In genomic region chr6:163395122-163395521, GRCh38 we compare ENCODE assay signal across 23 cellular contexts. TPM values are rescaled to one million over a fixed set of nuclear protein-coding genes. Genes with fewer than 3 reads are reported as not detected.
A peak's percentile ranks its signal among the peaks of the same experiment; 100 is the strongest.
DNase-seq lines count a peak whose midpoint lies in the region; ATAC-seq, FAIRE-seq and TF ChIP-seq lines count a peak whose summit lies in the region.
"Had no signal": no experiment of that assay in that cellular context is flagged by ENCODE, and none has a peak within 500 bp of the region (broad histone marks: within the 10 kb centered on the region; RNA-seq: fewer than 3 reads in every experiment).

No MANE protein-coding gene starts in this region.

- CTCF ChIA-PET in HepG2 (lab: Yijun Ruan, JAX; ENCODE audit: low intra/inter-chr PET ratio, low total read pairs) = no interaction called here

- no peaks in the 10 kb centered on the region for H3K79me2 ChIP-seq in HepG2 (ENCODE audit: insufficient read depth, low read length)

- intact Hi-C loops in HepG2 (cut with micrococcal nuclease; ENCODE audit: unreplicated experiment) = no loop called here
- intact Hi-C loops in right lobe of liver (cut with DNase I) = no loop called here

- FAIRE-seq in HepG2 (lab: Jason Lieb, UNC) = no peak
- FAIRE-seq: GM18507, H54, HTR-8/SVneo had no signal

- no peak for TF ChIP-seq RAD21 in HepG2 (CRISPR knock-in tag; IDR thresholded peaks at IDR 0.05)

- H3K27me3 Mint-ChIP-seq in nephron (ENCODE audit: low read depth) = peaks cover 3% of the 10 kb centered on the region
- peaks cover 48% of the 10 kb centered on the region for H3K27me3 Mint-ChIP-seq in stimulated activated naive CD8-positive, alpha-beta T cell treated with anti-CD3 and anti-CD28 coated beads, Interleukin-15, amount 100 ng/mL, for 72 hours

- H3K4me3 ChIP-seq in HepG2 (replicated peaks in 1 of 3; ENCODE audit: insufficient read depth in 1 of 3, low read depth in 2 of 3, low read length in 3 of 3) = no peak overlapping the region
- no peak overlapping the region for H3K4me3 ChIP-seq in right lobe of liver
- H3K4me3 ChIP-seq: SJCRH30 had no signal

- POLR2A ChIA-PET in HepG2 (lab: Yijun Ruan, JAX) = no interaction called here

- H3K4me1 ChIP-seq in HepG2 (ENCODE audit: insufficient read depth, low read length) (peaks cover 4% of the 10 kb centered on the region; the same call in 1 of the 2 replicates), right lobe of liver (peaks cover 0 to 6% (median 0%) of the 10 kb centered on the region in 4 donors)
- H3K4me1 ChIP-seq: SJCRH30 had no signal

- in situ Hi-C loops in HepG2 (cut with HindIII; ENCODE audit: extremely low pct_ligation_motif_present, low pct_unique_long_range_greater_than_20kb) = no loop called here

- 47% methylated on average over 2 of the region's 2 CpGs for WGBS in HepG2 (ENCODE audit: low lambda C conversion rate)
- WGBS in right lobe of liver (ENCODE audit: insufficient coverage, low coverage, low lambda C conversion rate, missing lambda C conversion rate) = 92% methylated on average over 2 of the region's 2 CpGs

- TF ChIP-seq POLR2A in HepG2 (IDR thresholded peaks at IDR 0.05; ENCODE audit: insufficient read depth in 1 of 2, low read depth in 2 of 2, low read length in 2 of 2) = no peak
- TF ChIP-seq POLR2A in right lobe of liver (IDR thresholded peaks at IDR 0.05) = no peak

- TF ChIP-seq CTCF in HepG2 (CRISPR knock-in tag; IDR thresholded peaks at IDR 0.05) (no peak), right lobe of liver (IDR thresholded peaks at IDR 0.05) (no peak), nephron (IDR thresholded peaks at IDR 0.05; ENCODE audit: unreplicated experiment in 3 of 3) (no peak)

- ATAC-seq in HepG2 = no peak
- ATAC-seq in right lobe of liver = no peak
- ATAC-seq in HG03135 (IDR thresholded peaks at IDR 0.05; ENCODE audit: unreplicated experiment) = no peak
- no peak for ATAC-seq in HG03045 (IDR thresholded peaks at IDR 0.05; ENCODE audit: unreplicated experiment)
- ATAC-seq in stimulated activated naive CD8-positive, alpha-beta T cell treated with anti-CD3 and anti-CD28 coated beads, Interleukin-15, amount 100 ng/mL, for 72 hours = no peak
- ATAC-seq: PC-3 had no signal

- peak overlapping the region in 1 of 3 experiments; percentile 89 for H3K27ac Mint-ChIP-seq in nephron
- H3K27ac Mint-ChIP-seq in stimulated activated naive CD8-positive, alpha-beta T cell treated with anti-CD3 and anti-CD28 coated beads, Interleukin-15, amount 100 ng/mL, for 72 hours = no peak overlapping the region

- DNase-seq in HepG2 (ENCODE audit: low spot score) (no peak), right lobe of liver (no peak), substantia nigra (lab: John Stamatoyannopoulos, UW) (no peak), hepatic stellate cell (ENCODE audit: low spot score) (no peak)
- DNase-seq in stimulated activated naive CD8-positive, alpha-beta T cell treated with anti-CD3 and anti-CD28 coated beads, Interleukin-15, amount 100 ng/mL, for 72 hours = no peak
- DNase-seq: 8988T; Calu3; DMS153; MM.1S; NCI-H2029 treated with DMSO at 0.1 percent for 48 hours; NCI-H446 treated with DMSO at 0.1 percent for 48 hours; NCI-H526; NCI-H82; NK-92 treated with Interleukin-12 subunit alpha and Interleukin-12 subunit beta, amount 100 ng/mL, for 24 hours; PC-3; SJCRH30 had no signal

- H3K9ac ChIP-seq in HepG2 (ENCODE audit: insufficient read depth, low read depth, low read length) = no peak overlapping the region
- H3K9ac ChIP-seq: KMS-11 had no signal

- H3K27me3 ChIP-seq in HepG2 (ENCODE audit: control insufficient read depth in 1 of 2, insufficient read depth in 2 of 2, low read length in 2 of 2) (no peaks in the 10 kb centered on the region), right lobe of liver (no peaks in the 10 kb centered on the region)
- H3K27me3 ChIP-seq: SJCRH30 had no signal

- H4K20me1 ChIP-seq in HepG2 (ENCODE audit: insufficient read depth, low read length) = no peaks in the 10 kb centered on the region

- no peak for TF ChIP-seq EP300 in HepG2 (IDR thresholded peaks at IDR 0.05; ENCODE audit: low read depth in 2 of 2, low read length in 2 of 2)
- TF ChIP-seq EP300 in HepG2 (CRISPR knock-in tag; IDR thresholded peaks at IDR 0.05; ENCODE audit: borderline replicate concordance) = no peak

- no peak overlapping the region for H2AFZ ChIP-seq in HepG2 (ENCODE audit: low read length)

- no peaks in the 10 kb centered on the region for H3K36me3 Mint-ChIP-seq in nephron (ENCODE audit: low read depth)

- H3K27ac ChIP-seq in HepG2 (ENCODE audit: extremely low read length, insufficient read depth, low read length) = no peak overlapping the region
- no peak overlapping the region for H3K27ac ChIP-seq in right lobe of liver
- H3K27ac ChIP-seq in substantia nigra (ENCODE audit: low read depth, low read length, poor library complexity, severe bottlenecking) = peak overlapping the region; percentile 85
- H3K27ac ChIP-seq: KMS-11, SJCRH30 had no signal

- peaks cover 45% of the 10 kb centered on the region for H3K4me1 Mint-ChIP-seq in nephron
- H3K4me1 Mint-ChIP-seq in stimulated activated naive CD8-positive, alpha-beta T cell treated with anti-CD3 and anti-CD28 coated beads, Interleukin-15, amount 100 ng/mL, for 72 hours = peaks cover 6% of the 10 kb centered on the region

- BruUV-seq in HepG2 (replicated peaks; lab: Mats Ljungman, UMichigan) = no TSS peak

- no peaks in the 10 kb centered on the region for H3K9me3 ChIP-seq in HepG2 (ENCODE audit: low read length)
- H3K9me3 ChIP-seq in right lobe of liver = no peaks in the 10 kb centered on the region
- H3K9me3 ChIP-seq: SJCRH30 had no signal

- H3K36me3 ChIP-seq in HepG2 (replicated peaks in 1 of 2; ENCODE audit: control insufficient read depth in 1 of 2, insufficient read depth in 2 of 2, low read length in 2 of 2) (no peaks in the 10 kb centered on the region), right lobe of liver (no peaks in the 10 kb centered on the region)
- H3K36me3 ChIP-seq: SJCRH30 had no signal

- no peak overlapping the region for H3K4me2 ChIP-seq in HepG2 (ENCODE audit: low read depth, low read length)
- H3K4me2 ChIP-seq: KMS-11 had no signal

- no peaks in the 10 kb centered on the region for H3K9me3 Mint-ChIP-seq in nephron
- no peaks in the 10 kb centered on the region for H3K9me3 Mint-ChIP-seq in stimulated activated naive CD8-positive, alpha-beta T cell treated with anti-CD3 and anti-CD28 coated beads, Interleukin-15, amount 100 ng/mL, for 72 hours

- H3K4me3 Mint-ChIP-seq in nephron = peak overlapping the region in 2 of 3 experiments; percentile 15 to 19
- no peak overlapping the region for H3K4me3 Mint-ChIP-seq in stimulated activated naive CD8-positive, alpha-beta T cell treated with anti-CD3 and anti-CD28 coated beads, Interleukin-15, amount 100 ng/mL, for 72 hours

TF ChIP-seq in HepG2, 621 proteins besides CTCF, POLR2A, EP300 and RAD21:
- no peak for TF ChIP-seq MTA1 (CRISPR knock-in tag; IDR thresholded peaks at IDR 0.05; ENCODE audit: borderline replicate concordance)
- peak; percentile 83 to 88 for TF ChIP-seq MAFK (conservative IDR thresholded peaks at IDR 0.05 in 1 of 2, IDR thresholded peaks at IDR 0.05 in 1 of 2; ENCODE audit: low read length in 2 of 2)
- no peak for TF ChIP-seq POLR2AphosphoS5 (IDR thresholded peaks at IDR 0.05; ENCODE audit: low read depth, low read length)
- peak; percentile 86 for TF ChIP-seq MAFF (IDR thresholded peaks at IDR 0.05; ENCODE audit: low read depth, low read length)
- no peak for TF ChIP-seq PHF21A (CRISPR knock-in tag; IDR thresholded peaks at IDR 0.05)

RNA-seq across cellular contexts. Expression of gene QKI, which starts 19.4 kb away (rescaled TPM):
- total RNA-seq in HepG2 (2016; rRNA removed; fragmentation: Illumina TruSeq; extraction: Trizol) (136 and 167 TPM in 2 replicates), right lobe of liver (10 to 100 TPM; 47.6 to 80.8 (median 76.3) TPM)
- total RNA-seq in HepG2 (2016; cell fraction: cytosol; rRNA removed; fragmentation: Illumina TruSeq; extraction: Trizol; ENCODE audit: low read depth) = 33.5 and 40.4 TPM in 2 replicates
- total RNA-seq in HepG2 (2016; cell fraction: insoluble cytoplasmic fraction; rRNA removed; fragmentation: Illumina TruSeq; extraction: Trizol) = 141 and 159 TPM in 2 replicates
- 82.9 and 85.6 TPM in 2 replicates for total RNA-seq in HepG2 (2016; cell fraction: membrane; rRNA removed; fragmentation: Illumina TruSeq; extraction: Trizol)
- total RNA-seq in HepG2 (2016; cell fraction: nucleus; rRNA removed; fragmentation: Illumina TruSeq; extraction: Trizol) = 114 and 126 TPM in 2 replicates
- 117 and 137 TPM in 2 replicates for polyA plus RNA-seq in HepG2 (2011; rRNA removed)
- 108 and 115 TPM in 2 replicates for polyA plus RNA-seq in HepG2 (2011; cell fraction: cytosol; rRNA removed)
- polyA plus RNA-seq in HepG2 (2011; cell fraction: nucleus; rRNA removed) = 73.5 and 79.1 TPM in 2 replicates
- polyA plus RNA-seq in HepG2 (2012) = 77.5 and 90.6 TPM in 2 replicates
- polyA plus RNA-seq in HepG2 (2016; cell fraction: cytosol; fragmentation: Illumina TruSeq; extraction: Trizol; ENCODE audit: low read depth) = 5.6 and 6.8 TPM in 2 replicates
- polyA plus RNA-seq in HepG2 (2016; cell fraction: insoluble cytoplasmic fraction; fragmentation: Illumina TruSeq; extraction: Trizol; ENCODE audit: low read depth) = 101 and 120 TPM in 2 replicates
- polyA plus RNA-seq in HepG2 (2016; cell fraction: membrane; fragmentation: Illumina TruSeq; extraction: Trizol; ENCODE audit: low read depth) = 23.6 and 26.7 TPM in 2 replicates
- 50.1 and 57.9 TPM in 2 replicates for polyA plus RNA-seq in HepG2 (2016; cell fraction: nucleus; fragmentation: Illumina TruSeq; extraction: Trizol; ENCODE audit: insufficient read depth, low read depth)
- 195 and 554 TPM in 2 replicates for polyA minus RNA-seq in HepG2 (2011; rRNA and poly(A)+ RNA removed; ENCODE audit: low replicate concordance)
- 175 and 185 TPM in 2 replicates for polyA minus RNA-seq in HepG2 (2011; cell fraction: cytosol; rRNA and poly(A)+ RNA removed)
- polyA minus RNA-seq in HepG2 (2011; cell fraction: nucleus; rRNA and poly(A)+ RNA removed) = 261 and 310 TPM in 2 replicates

Comparison
In these comparisons a context has a peak if more than half of its experiments do, and no peak if none do; other contexts are left out.
1. H3K4me3 Mint-ChIP-seq: peak in nephron (2 of 3); none in stimulated activated naive CD8-positive, alpha-beta T cell treated with anti-CD3 and anti-CD28 coated beads, Interleukin-15, amount 100 ng/mL, for 72 hours (0 of 2).